ENCODE assay signal across 13 cellular contexts in genomic region chr19:49129238-49129583, GRCh38. TPM values are rescaled to one million over a fixed set of nuclear protein-coding genes. Genes with fewer than 3 reads are reported as not detected.
DNase-seq lines count a peak whose midpoint lies in the region; ATAC-seq and TF ChIP-seq lines count a peak whose summit lies in the region.
"Had no signal": no experiment of that assay in that cellular context is flagged by ENCODE, and none has a peak within 500 bp of the region (broad histone marks: within the 10 kb centered on the region; RNA-seq: fewer than 3 reads in every experiment).

No MANE protein-coding gene starts in this region.

- DNase-seq in activated naive CD4-positive, alpha-beta T cell treated with anti-CD3 and anti-CD28 coated beads for 36 hours: no peak
- peak; percentile 22 for DNase-seq in NCI-H69 (lab: John Stamatoyannopoulos, UW)
- DNase-seq in endodermal cell: peak; percentile 83
- DNase-seq in skeletal muscle cell (ENCODE audit: low read depth): no peak
- no peak for DNase-seq in spleen
- DNase-seq: activated effector memory CD4-positive, alpha-beta T cell treated with anti-CD3 and anti-CD28 coated beads, Interleukin-2, amount 50 U/mL, for 16 hours; erythroblast; NCI-H1694; Peyer's patch had no signal

- no peaks in the 10 kb centered on the region for H3K36me3 Mint-ChIP-seq in activated naive CD4-positive, alpha-beta T cell treated with anti-CD3 and anti-CD28 coated beads, Interleukin-2, amount 50 U/mL, for 24 hours
- peaks cover 1% of the 10 kb centered on the region for H3K36me3 Mint-ChIP-seq in activated naive CD4-positive, alpha-beta T cell treated with anti-CD3 and anti-CD28 coated beads for 36 hours (ENCODE audit: low read depth)
- no peaks in the 10 kb centered on the region for H3K36me3 Mint-ChIP-seq in endodermal cell (ENCODE audit: low read depth)

- peak overlapping the region; percentile 51 for H3K27ac Mint-ChIP-seq in activated naive CD4-positive, alpha-beta T cell treated with anti-CD3 and anti-CD28 coated beads, Interleukin-2, amount 50 U/mL, for 24 hours
- H3K27ac Mint-ChIP-seq in activated naive CD4-positive, alpha-beta T cell treated with anti-CD3 and anti-CD28 coated beads for 36 hours: no peak overlapping the region
- H3K27ac Mint-ChIP-seq in endodermal cell: no peak overlapping the region

- H3K4me1 Mint-ChIP-seq in activated naive CD4-positive, alpha-beta T cell treated with anti-CD3 and anti-CD28 coated beads, Interleukin-2, amount 50 U/mL, for 24 hours: peaks cover 29% of the 10 kb centered on the region
- peaks cover 27% of the 10 kb centered on the region for H3K4me1 Mint-ChIP-seq in activated naive CD4-positive, alpha-beta T cell treated with anti-CD3 and anti-CD28 coated beads for 36 hours (ENCODE audit: low read depth)
- H3K4me1 Mint-ChIP-seq in endodermal cell: peaks cover 5% of the 10 kb centered on the region

- ATAC-seq in GM18873 (IDR thresholded peaks at IDR 0.05; ENCODE audit: low FRiP score, unreplicated experiment) (no peak), HG02610 (IDR thresholded peaks at IDR 0.05; ENCODE audit: unreplicated experiment) (no peak)

- 70 to 77% methylated on average over 8 to 16 of the region's 16 CpGs for WGBS in endodermal cell (ENCODE audit: insufficient coverage in 1 of 2, insufficient read length in 1 of 2), 2 experiments
- WGBS in spleen, 5 donors: 43 to 78% (median 61%) methylated on average over 16 of the region's 16 CpGs

- no peaks in the 10 kb centered on the region for H3K9me3 ChIP-seq in endodermal cell (ENCODE audit: control insufficient read depth, low read length)
- no peaks in the 10 kb centered on the region for H3K9me3 ChIP-seq in spleen
- H3K9me3 ChIP-seq: Peyer's patch had no signal

- peak overlapping the region; percentile 88 for H3K4me3 Mint-ChIP-seq in activated naive CD4-positive, alpha-beta T cell treated with anti-CD3 and anti-CD28 coated beads, Interleukin-2, amount 50 U/mL, for 24 hours
- no peak overlapping the region for H3K4me3 Mint-ChIP-seq in activated naive CD4-positive, alpha-beta T cell treated with anti-CD3 and anti-CD28 coated beads for 36 hours
- no peak overlapping the region for H3K4me3 Mint-ChIP-seq in endodermal cell

- TF ChIP-seq CTCF in endodermal cell (conservative IDR thresholded peaks at IDR 0.05) (no peak), spleen (IDR thresholded peaks at IDR 0.05 in 8 of 11, conservative IDR thresholded peaks at IDR 0.05 in 3 of 11) (no peak)

- H3K9me3 Mint-ChIP-seq in activated naive CD4-positive, alpha-beta T cell treated with anti-CD3 and anti-CD28 coated beads, Interleukin-2, amount 50 U/mL, for 24 hours: no peaks in the 10 kb centered on the region
- H3K9me3 Mint-ChIP-seq in activated naive CD4-positive, alpha-beta T cell treated with anti-CD3 and anti-CD28 coated beads for 36 hours: no peaks in the 10 kb centered on the region
- no peaks in the 10 kb centered on the region for H3K9me3 Mint-ChIP-seq in endodermal cell

- CTCF ChIA-PET in activated naive CD4-positive, alpha-beta T cell treated with anti-CD3 and anti-CD28 coated beads for 36 hours (lab: Charles Lee): interaction anchor here (0.8 to 2.0 kb wide), 2 partner anchors 15 to 18 kb away, joined by 3 to 8 read pairs; no protein-coding TSS in a partner anchor

- no peak overlapping the region for H3K9ac ChIP-seq in endodermal cell (ENCODE audit: extremely low read depth, low read length, poor library complexity, severe bottlenecking)

- intact Hi-C loops in activated naive CD4-positive, alpha-beta T cell treated with anti-CD3 and anti-CD28 coated beads for 36 hours (cut with micrococcal nuclease): no loop called here
- intact Hi-C loops in spleen (cut with DNase I; ENCODE audit: low total_unique reads): no loop called here

- H3K27ac ChIP-seq in endodermal cell (ENCODE audit: low read depth, low read length) (no peak overlapping the region), spleen (no peak overlapping the region)

- H3K36me3 ChIP-seq in endodermal cell (ENCODE audit: control insufficient read depth, insufficient read depth, low read length): no peaks in the 10 kb centered on the region
- H3K36me3 ChIP-seq in spleen: no peaks in the 10 kb centered on the region
- H3K36me3 ChIP-seq: Peyer's patch had no signal

- no peak for TF ChIP-seq POLR2A in spleen (IDR thresholded peaks at IDR 0.05)

- no peaks in the 10 kb centered on the region for H3K27me3 Mint-ChIP-seq in activated naive CD4-positive, alpha-beta T cell treated with anti-CD3 and anti-CD28 coated beads, Interleukin-2, amount 50 U/mL, for 24 hours
- peaks cover 5% of the 10 kb centered on the region for H3K27me3 Mint-ChIP-seq in activated naive CD4-positive, alpha-beta T cell treated with anti-CD3 and anti-CD28 coated beads for 36 hours (ENCODE audit: low read depth)
- H3K27me3 Mint-ChIP-seq in endodermal cell (ENCODE audit: insufficient read depth): peaks cover 46% of the 10 kb centered on the region

- H3K4me3 ChIP-seq in endodermal cell (ENCODE audit: low read length): no peak overlapping the region
- peak overlapping the region; percentile 37 for H3K4me3 ChIP-seq in skeletal muscle cell (ENCODE audit: low read depth, low read length)
- H3K4me3 ChIP-seq in spleen: no peak overlapping the region

- H3K4me1 ChIP-seq in endodermal cell (ENCODE audit: control insufficient read depth, insufficient read depth, low read length) (no peaks in the 10 kb centered on the region), spleen (peaks cover 0 to 33% (median 27%) of the 10 kb centered on the region in 6 donors)

- H3K27me3 ChIP-seq in endodermal cell (ENCODE audit: control insufficient read depth, insufficient read depth, low read length, poor library complexity, severe bottlenecking): no peaks in the 10 kb centered on the region
- peaks cover 0 to 18% (median 7%) of the 10 kb centered on the region in 7 donors for H3K27me3 ChIP-seq in spleen (replicated peaks in 1 of 7)
- H3K27me3 ChIP-seq: Peyer's patch had no signal

RNA-seq across cellular contexts. Expression of gene PPFIA3, which starts 9.9 kb away (rescaled TPM):
- 1 to 10 TPM; 4.6 to 4.9 TPM for total RNA-seq in activated naive CD4-positive, alpha-beta T cell treated with anti-CD3 and anti-CD28 coated beads for 36 hours
- total RNA-seq in endodermal cell (10 to 100 TPM in 1 of 2 donors, 1 to 10 TPM in 1; 7.4 to 16.5 TPM), spleen (1 to 10 TPM; 3.6 to 9.5 (median 5.4) TPM)
- 21.1 TPM for polyA plus RNA-seq in endodermal cell (2013, experiment 1 of 2)
- 20.8 TPM for polyA plus RNA-seq in endodermal cell (2013, experiment 2 of 2)
- polyA plus RNA-seq in spleen: 10 to 100 TPM in 1 of 3 donors, 1 to 10 TPM in 2; 6.9 to 17.2 (median 8.4) TPM

RNA-seq across cellular contexts. Expression of gene C19orf73, which starts 10.3 kb away (rescaled TPM):
- 1 to 10 TPM; 1.5 to 1.9 TPM for total RNA-seq in activated naive CD4-positive, alpha-beta T cell treated with anti-CD3 and anti-CD28 coated beads for 36 hours
- total RNA-seq in endodermal cell (1 to 10 TPM; 1.9 to 2.5 TPM), spleen (1 to 10 TPM in 4 of 7 donors, under 1 TPM in 2, not detected in 1; 0.70 to 5.4 (median 1.6) TPM)
- polyA plus RNA-seq in endodermal cell (2013, experiment 1 of 2): 2.2 TPM
- polyA plus RNA-seq in endodermal cell (2013, experiment 2 of 2): 1.9 TPM
- 1 to 10 TPM; 3.9 to 5.5 (median 4.2) TPM for polyA plus RNA-seq in spleen
- total RNA-seq: skeletal muscle tissue had no signal

RNA-seq across cellular contexts. Expression of gene LIN7B, which starts 15.0 kb away (rescaled TPM):
- 1 to 10 TPM; 3.4 to 3.8 TPM for total RNA-seq in activated naive CD4-positive, alpha-beta T cell treated with anti-CD3 and anti-CD28 coated beads for 36 hours
- total RNA-seq in endodermal cell: 10 to 100 TPM in 1 of 2 donors, 1 to 10 TPM in 1; 9.5 to 14.9 TPM
- polyA plus RNA-seq in endodermal cell (2013, experiment 1 of 2): 7.9 TPM
- 8.4 TPM for polyA plus RNA-seq in endodermal cell (2013, experiment 2 of 2)
- total RNA-seq in spleen: 1 to 10 TPM; 2.7 to 9.6 (median 5.5) TPM
- 1 to 10 TPM; 7.2 to 9.5 (median 9.2) TPM for polyA plus RNA-seq in spleen

RNA-seq across cellular contexts. Expression of gene HRC, which starts 26.0 kb away (rescaled TPM):
- not detected for total RNA-seq in activated naive CD4-positive, alpha-beta T cell treated with anti-CD3 and anti-CD28 coated beads for 36 hours
- 1 to 10 TPM in 1 of 2 donors, under 1 TPM in 1; 0.57 to 3.9 TPM for total RNA-seq in endodermal cell
- polyA plus RNA-seq in endodermal cell (2013, experiment 1 of 2): 5.1 TPM
- polyA plus RNA-seq in endodermal cell (2013, experiment 2 of 2): 3.8 TPM
- under 1 TPM in 2 of 7 donors, not detected in 5; 0.27 to 0.47 TPM for total RNA-seq in spleen
- polyA plus RNA-seq in spleen: under 1 TPM; 0.07 to 0.27 (median 0.22) TPM

RNA-seq across cellular contexts. Expression of gene TRPM4, which starts 28.4 kb away (rescaled TPM):
- under 1 TPM; 0.22 to 0.62 TPM for total RNA-seq in activated naive CD4-positive, alpha-beta T cell treated with anti-CD3 and anti-CD28 coated beads for 36 hours
- 10 to 100 TPM; 22.0 to 33.3 TPM for total RNA-seq in endodermal cell
- 16.5 TPM for polyA plus RNA-seq in endodermal cell (2013, experiment 1 of 2)
- 13.7 TPM for polyA plus RNA-seq in endodermal cell (2013, experiment 2 of 2)
- 10 to 100 TPM in 5 of 7 donors, 1 to 10 TPM in 2; 3.6 to 28.7 (median 13.2) TPM for total RNA-seq in spleen
- polyA plus RNA-seq in spleen: 10 to 100 TPM in 1 of 3 donors, 1 to 10 TPM in 2; 3.3 to 18.7 (median 4.6) TPM

Comparison
In these comparisons a context has a peak if more than half of its experiments do, and no peak if none do; other contexts are left out.
1. DNase-seq: peak in NCI-H69 (single experiment) and endodermal cell (single experiment); none in activated naive CD4-positive, alpha-beta T cell treated with anti-CD3 and anti-CD28 coated beads for 36 hours (single experiment), skeletal muscle cell (single experiment) and spleen (single experiment).